Comparison of ENCODE assay signal across 28 cellular contexts in genomic region chr1:232186936-232187335, GRCh38.
DNase-seq lines count a peak whose midpoint lies in the region; ATAC-seq, FAIRE-seq and TF ChIP-seq lines count a peak whose summit lies in the region.
"Had no signal": no experiment of that assay in that cellular context is flagged by ENCODE, and none has a peak within 500 bp of the region (broad histone marks: within the 10 kb centered on the region; RNA-seq: fewer than 3 reads in every experiment).

No MANE protein-coding gene starts in this region.

- no peak overlapping the region for H3K27ac ChIP-seq in HEK293 (ENCODE audit: extremely low read depth, low read depth, low read length)
- H3K27ac ChIP-seq: brain microvascular endothelial cell, esophagus squamous epithelium, hepatocyte, SJCRH30, thyroid gland had no signal

- no peak for ATAC-seq in GM19351 (IDR thresholded peaks at IDR 0.05; ENCODE audit: unreplicated experiment)
- ATAC-seq: activated T-cell treated with anti-CD3 and anti-CD28 coated beads, Interleukin-2, amount 50 U/mL, for 72 hours; HepG2; Panc1; sciatic nerve; stimulated activated naive CD8-positive, alpha-beta T cell treated with anti-CD3 and anti-CD28 coated beads, Interleukin-15, amount 100 ng/mL, for 72 hours had no signal

- H3K4me1 ChIP-seq in HEK293 (ENCODE audit: control insufficient read depth, insufficient read depth, low read length) = no peaks in the 10 kb centered on the region
- H3K4me1 ChIP-seq: esophagus squamous epithelium, HAP-1, SJCRH30 had no signal

- CTCF ChIA-PET in HEK293 (lab: Yijun Ruan, JAX) = no interaction called here

- no peaks in the 10 kb centered on the region for H3K36me3 ChIP-seq in HEK293 (ENCODE audit: control insufficient read depth in 2 of 2, insufficient read depth in 1 of 2, low read length in 2 of 2)
- H3K36me3 ChIP-seq: brain microvascular endothelial cell, esophagus squamous epithelium, HAP-1, SJCRH30, thyroid gland had no signal

- no peak for TF ChIP-seq CTCF in HEK293 (tag by site-specific recombination; IDR thresholded peaks at IDR 0.05)

- POLR2A ChIA-PET in HEK293 (lab: Yijun Ruan, JAX) = no interaction called here

- no peaks in the 10 kb centered on the region for H3K9me3 ChIP-seq in HEK293 (ENCODE audit: control insufficient read depth, insufficient read depth, low read depth, low read length)
- H3K9me3 ChIP-seq: esophagus squamous epithelium, HAP-1, SJCRH30, thyroid gland had no signal

- H3K4me3 ChIP-seq in HEK293 (ENCODE audit: low read depth, low read length) = no peak overlapping the region
- H3K4me3 ChIP-seq: esophagus squamous epithelium, HAP-1, hepatocyte, SJCRH30, thyroid gland had no signal

- FAIRE-seq in RCC 7860 (lab: Jason Lieb, UNC) = no peak
- FAIRE-seq: frontal cortex, HepG2, islet of Langerhans had no signal

- DNase-seq in Daoy (ENCODE audit: low read depth) (peak; percentile 18), RPMI7951 (ENCODE audit: low read depth) (peak; percentile 41), iPS-NIHi7 (ENCODE audit: extremely low spot score) (peak; percentile 59), hippocampal formation (lab: John Stamatoyannopoulos, UW) (no peak), RCC 7860 (ENCODE audit: low spot score) (no peak), NCI-H1092 (lab: John Stamatoyannopoulos, UW) (no peak)
- DNase-seq: activated CD4-positive, alpha-beta T cell treated with anti-CD3 and anti-CD28 coated beads for 48 hours; activated naive CD4-positive, alpha-beta T cell treated with Interleukin-2 at 50 U/mL for 16 hours; activated T-cell treated with anti-CD3 and anti-CD28 coated beads, Interleukin-2, amount 50 U/mL, for 72 hours; brain microvascular endothelial cell; CD4-positive, CD25-positive, alpha-beta regulatory T cell; esophagus squamous epithelium; NCI-H1048; NCI-H2081 treated with DMSO at 0.1 percent for 48 hours; NCI-H510A; posterior cingulate gyrus; SJCRH30; stimulated activated naive CD8-positive, alpha-beta T cell treated with anti-CD3 and anti-CD28 coated beads, Interleukin-15, amount 100 ng/mL, for 72 hours had no signal

TF ChIP-seq in HEK293, 187 proteins besides CTCF, POLR2A, EP300 and RAD21:
- 0 out of 2 replicates have a peak, but pooled peaks have one; percentile 20 for TF ChIP-seq ZNF18 (tag by site-specific recombination; IDR thresholded peaks at IDR 0.05)
- TF ChIP-seq ZNF248 (tag by site-specific recombination; IDR thresholded peaks at IDR 0.05) = no peak

Comparison
In these comparisons a context has a peak if more than half of its experiments do, and no peak if none do; other contexts are left out.
1. DNase-seq: peak in Daoy (single experiment), RPMI7951 (single experiment) and iPS-NIHi7 (single experiment); none in hippocampal formation (0 of 2), RCC 7860 (single experiment) and NCI-H1092 (single experiment).